1 cellular context compared by ENCODE assay signal in the genomic region with DNA sequence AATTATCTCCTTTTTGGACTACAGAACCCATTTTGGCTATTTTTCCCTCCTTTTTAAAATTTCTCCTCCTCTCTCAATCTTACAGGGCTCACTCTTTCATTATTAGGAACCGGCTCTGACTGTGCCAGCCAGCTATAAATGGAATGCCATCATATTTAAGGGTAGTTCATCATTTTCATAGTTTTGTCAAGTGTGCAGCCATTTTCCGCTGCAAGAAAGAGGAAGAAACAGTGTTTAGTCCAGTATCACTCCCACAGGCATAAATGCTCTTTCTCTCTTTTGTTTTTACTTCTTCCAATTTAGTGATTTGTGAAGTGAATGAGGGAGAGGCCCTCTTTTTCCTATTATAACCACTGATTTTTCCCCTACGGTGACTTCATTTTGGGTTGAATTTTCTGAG.
TF ChIP-seq lines count a peak whose summit lies in the region.

No MANE protein-coding gene starts in this region.

TF ChIP-seq in GM12878, 131 proteins besides CTCF, POLR2A, EP300 and RAD21 (continued from another document):
- TF ChIP-seq SREBF2 (IDR thresholded peaks at IDR 0.05; ENCODE audit: low read length) = no peak
- TF ChIP-seq BCL3 (IDR thresholded peaks at IDR 0.05; ENCODE audit: borderline replicate concordance, insufficient read depth, low read depth, low read length, poor library complexity, severe bottlenecking) = no peak
- TF ChIP-seq SMC3 (IDR thresholded peaks at IDR 0.05; ENCODE audit: borderline replicate concordance, low read length) = no peak
- TF ChIP-seq MEF2B (IDR thresholded peaks at IDR 0.05; ENCODE audit: partially characterized antibody, poor library complexity, severe bottlenecking) = no peak
- TF ChIP-seq HDGF (IDR thresholded peaks at IDR 0.05) = no peak
- no peak for TF ChIP-seq ZNF207 (IDR thresholded peaks at IDR 0.05; ENCODE audit: borderline replicate concordance)
- TF ChIP-seq SUPT20H (IDR thresholded peaks at IDR 0.05; ENCODE audit: borderline replicate concordance, control insufficient read depth, low read depth, low read length) = no peak
- no peak for TF ChIP-seq SREBF1 (IDR thresholded peaks at IDR 0.05; ENCODE audit: low read length)
- peak; percentile 38; the same call in 1 of the 2 replicates for TF ChIP-seq RUNX3 (IDR thresholded peaks at IDR 0.05; ENCODE audit: low read length)
- no peak for TF ChIP-seq PAX8 (IDR thresholded peaks at IDR 0.05)
- TF ChIP-seq ZNF24 (IDR thresholded peaks at IDR 0.05) = no peak
- TF ChIP-seq, protein P1, sequence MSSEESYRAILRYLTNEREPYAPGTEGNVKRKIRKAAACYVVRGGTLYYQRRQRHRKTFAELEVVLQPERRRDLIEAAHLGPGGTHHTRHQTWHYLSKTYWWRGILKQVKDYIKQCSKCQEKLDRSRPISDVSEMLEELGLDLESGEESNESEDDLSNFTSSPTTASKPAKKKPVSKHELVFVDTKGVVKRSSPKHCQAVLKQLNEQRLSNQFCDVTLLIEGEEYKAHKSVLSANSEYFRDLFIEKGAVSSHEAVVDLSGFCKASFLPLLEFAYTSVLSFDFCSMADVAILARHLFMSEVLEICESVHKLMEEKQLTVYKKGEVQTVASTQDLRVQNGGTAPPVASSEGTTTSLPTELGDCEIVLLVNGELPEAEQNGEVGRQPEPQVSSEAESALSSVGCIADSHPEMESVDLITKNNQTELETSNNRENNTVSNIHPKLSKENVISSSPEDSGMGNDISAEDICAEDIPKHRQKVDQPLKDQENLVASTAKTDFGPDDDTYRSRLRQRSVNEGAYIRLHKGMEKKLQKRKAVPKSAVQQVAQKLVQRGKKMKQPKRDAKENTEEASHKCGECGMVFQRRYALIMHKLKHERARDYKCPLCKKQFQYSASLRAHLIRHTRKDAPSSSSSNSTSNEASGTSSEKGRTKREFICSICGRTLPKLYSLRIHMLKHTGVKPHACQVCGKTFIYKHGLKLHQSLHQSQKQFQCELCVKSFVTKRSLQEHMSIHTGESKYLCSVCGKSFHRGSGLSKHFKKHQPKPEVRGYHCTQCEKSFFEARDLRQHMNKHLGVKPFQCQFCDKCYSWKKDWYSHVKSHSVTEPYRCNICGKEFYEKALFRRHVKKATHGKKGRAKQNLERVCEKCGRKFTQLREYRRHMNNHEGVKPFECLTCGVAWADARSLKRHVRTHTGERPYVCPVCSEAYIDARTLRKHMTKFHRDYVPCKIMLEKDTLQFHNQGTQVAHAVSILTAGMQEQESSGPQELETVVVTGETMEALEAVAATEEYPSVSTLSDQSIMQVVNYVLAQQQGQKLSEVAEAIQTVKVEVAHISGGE (CRISPR knock-in tag; IDR thresholded peaks at IDR 0.05) = no peak
- TF ChIP-seq FOXK2 (IDR thresholded peaks at IDR 0.05) = no peak
- TF ChIP-seq KDM1A (IDR thresholded peaks at IDR 0.05; ENCODE audit: borderline replicate concordance) = no peak
- TF ChIP-seq TCF7 (IDR thresholded peaks at IDR 0.05; ENCODE audit: borderline replicate concordance) = no peak
- no peak for TF ChIP-seq SMARCA5 (IDR thresholded peaks at IDR 0.05)
- peak; percentile 26; a peak in 2 of 4 replicates for TF ChIP-seq IKZF2 (IDR thresholded peaks at IDR 0.05)
- TF ChIP-seq SMAD1 (IDR thresholded peaks at IDR 0.05; ENCODE audit: low read depth, partially characterized antibody) = no peak
- no peak for TF ChIP-seq HDAC6 (IDR thresholded peaks at IDR 0.05; ENCODE audit: unreplicated experiment)
- no peak for TF ChIP-seq NR2F1 (conservative IDR thresholded peaks at IDR 0.05)
- TF ChIP-seq MTA2 (IDR thresholded peaks at IDR 0.05; ENCODE audit: low read depth) = 0 out of 2 replicates have a peak, but pooled peaks have one; percentile 29
- TF ChIP-seq IKZF1 (conservative IDR thresholded peaks at IDR 0.05) = no peak
- no peak for TF ChIP-seq TCF12 (IDR thresholded peaks at IDR 0.05; ENCODE audit: low read depth, low read length)
- TF ChIP-seq, protein P2, sequence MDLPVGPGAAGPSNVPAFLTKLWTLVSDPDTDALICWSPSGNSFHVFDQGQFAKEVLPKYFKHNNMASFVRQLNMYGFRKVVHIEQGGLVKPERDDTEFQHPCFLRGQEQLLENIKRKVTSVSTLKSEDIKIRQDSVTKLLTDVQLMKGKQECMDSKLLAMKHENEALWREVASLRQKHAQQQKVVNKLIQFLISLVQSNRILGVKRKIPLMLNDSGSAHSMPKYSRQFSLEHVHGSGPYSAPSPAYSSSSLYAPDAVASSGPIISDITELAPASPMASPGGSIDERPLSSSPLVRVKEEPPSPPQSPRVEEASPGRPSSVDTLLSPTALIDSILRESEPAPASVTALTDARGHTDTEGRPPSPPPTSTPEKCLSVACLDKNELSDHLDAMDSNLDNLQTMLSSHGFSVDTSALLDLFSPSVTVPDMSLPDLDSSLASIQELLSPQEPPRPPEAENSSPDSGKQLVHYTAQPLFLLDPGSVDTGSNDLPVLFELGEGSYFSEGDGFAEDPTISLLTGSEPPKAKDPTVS (IDR thresholded peaks at IDR 0.05; ENCODE audit: low read depth, low read length) = no peak
- TF ChIP-seq WRNIP1 (IDR thresholded peaks at IDR 0.05; ENCODE audit: borderline replicate concordance, low read depth, low read length) = no peak
- no peak for TF ChIP-seq LARP7 (IDR thresholded peaks at IDR 0.05)
- no peak for TF ChIP-seq NRF1 (conservative IDR thresholded peaks at IDR 0.05; ENCODE audit: low read depth, low read length)
- TF ChIP-seq RBBP5 (conservative IDR thresholded peaks at IDR 0.05) = no peak
- no peak for TF ChIP-seq ATF3 (IDR thresholded peaks at IDR 0.05; ENCODE audit: borderline replicate concordance, extremely low read depth, low read depth, low read length)
- TF ChIP-seq BCL11A (IDR thresholded peaks at IDR 0.05; ENCODE audit: low read depth, low read length) = no peak
- TF ChIP-seq YY1 (IDR thresholded peaks at IDR 0.05; ENCODE audit: low read depth, low read length) = peak; percentile 64; the same call in 1 of the 2 replicates
- TF ChIP-seq NFIC (IDR thresholded peaks at IDR 0.05; ENCODE audit: low read depth, low read length) = peak; percentile 49; the same call in 1 of the 2 replicates
- TF ChIP-seq ZNF384 (IDR thresholded peaks at IDR 0.05; ENCODE audit: borderline replicate concordance, low read depth, low read length) = no peak
- TF ChIP-seq SIX5 (IDR thresholded peaks at IDR 0.05; ENCODE audit: low read depth, low read length, severe bottlenecking) = no peak
- TF ChIP-seq RELB (IDR thresholded peaks at IDR 0.05; ENCODE audit: low read depth) = 0 out of 2 replicates have a peak, but pooled peaks have one; percentile 13
- TF ChIP-seq KAT2A (conservative IDR thresholded peaks at IDR 0.05; ENCODE audit: control insufficient read depth, low read depth, low read length) = no peak
